In genomic region chr1:94481473-94481933, GRCh38 we compare ENCODE assay signal across 7 cellular contexts.
DNase-seq lines count a peak whose midpoint lies in the region; ATAC-seq and TF ChIP-seq lines count a peak whose summit lies in the region.

No MANE protein-coding gene starts in this region.

- H3K27me3 ChIP-seq in GM23338 (ENCODE audit: insufficient read depth) (no peaks in the 10 kb centered on the region), Karpas-422 (ENCODE audit: low read length) (no peaks in the 10 kb centered on the region)

- H3K4me1 ChIP-seq in GM23338 (ENCODE audit: insufficient read depth) (no peaks in the 10 kb centered on the region), Karpas-422 (ENCODE audit: low read length) (no peaks in the 10 kb centered on the region)

- peak; percentile 31 for DNase-seq in GM12864 (ENCODE audit: low read depth)
- DNase-seq in GM23338 (ENCODE audit: low spot score) = peak; percentile 88
- peak; percentile 87 for DNase-seq in Karpas-422
- DNase-seq in RKO (ENCODE audit: low spot score) = peak; percentile 78
- DNase-seq in activated naive CD8-positive, alpha-beta T cell treated with anti-CD3 and anti-CD28 coated beads, Interleukin-2, amount 50 U/mL, for 24 hours = peak; percentile 7
- DNase-seq in left cardiac atrium = no peak
- DNase-seq in putamen (ENCODE audit: low spot score) = peak; percentile 55

- no peak overlapping the region for H3K27ac ChIP-seq in GM23338 (ENCODE audit: low read depth)
- no peak overlapping the region for H3K27ac ChIP-seq in Karpas-422 (ENCODE audit: low read length)

- no peaks in the 10 kb centered on the region for H3K9me2 ChIP-seq in GM23338 (ENCODE audit: insufficient read depth)
- H3K9me2 ChIP-seq in Karpas-422 (replicated peaks; ENCODE audit: insufficient read depth, low read length) = no peaks in the 10 kb centered on the region

- peak; percentile 98 for ATAC-seq in GM23338
- peak; percentile 83 for ATAC-seq in activated naive CD8-positive, alpha-beta T cell treated with anti-CD3 and anti-CD28 coated beads, Interleukin-2, amount 50 U/mL, for 24 hours
- peak; percentile 90 to 94 for ATAC-seq in left cardiac atrium

- H3K4me2 ChIP-seq in GM23338 (no peak overlapping the region), Karpas-422 (ENCODE audit: low read depth, low read length, poor library complexity, severe bottlenecking) (no peak overlapping the region)

- TF ChIP-seq CTCF in GM12864 (IDR thresholded peaks at IDR 0.05; ENCODE audit: low read depth, low read length, missing control alignments) (peak; percentile 88), GM23338 (conservative IDR thresholded peaks at IDR 0.05; ENCODE audit: low read depth in 2 of 2) (peak; percentile 83 to 90)

- no peaks in the 10 kb centered on the region for H3K27me3 Mint-ChIP-seq in GM23338 (ENCODE audit: insufficient read depth, low read depth, poor library complexity)
- no peaks in the 10 kb centered on the region for H3K27me3 Mint-ChIP-seq in activated naive CD8-positive, alpha-beta T cell treated with anti-CD3 and anti-CD28 coated beads, Interleukin-2, amount 50 U/mL, for 24 hours

- no peak overlapping the region for H3K4me3 Mint-ChIP-seq in GM23338
- no peak overlapping the region for H3K4me3 Mint-ChIP-seq in activated naive CD8-positive, alpha-beta T cell treated with anti-CD3 and anti-CD28 coated beads, Interleukin-2, amount 50 U/mL, for 24 hours

- H3K9me3 ChIP-seq in Karpas-422 (ENCODE audit: low read length) = no peaks in the 10 kb centered on the region

- peaks cover 3% of the 10 kb centered on the region; the same call in 2 of the 3 replicates for H3K4me1 Mint-ChIP-seq in GM23338
- H3K4me1 Mint-ChIP-seq in activated naive CD8-positive, alpha-beta T cell treated with anti-CD3 and anti-CD28 coated beads, Interleukin-2, amount 50 U/mL, for 24 hours = no peaks in the 10 kb centered on the region

- H3K36me3 ChIP-seq in GM23338 (ENCODE audit: insufficient read depth) (no peaks in the 10 kb centered on the region), Karpas-422 (ENCODE audit: insufficient read depth, low read length) (no peaks in the 10 kb centered on the region)

- no peak overlapping the region for H2AFZ ChIP-seq in GM23338
- H2AFZ ChIP-seq in Karpas-422 (ENCODE audit: low read length) = no peak overlapping the region

- no peak overlapping the region for H3K27ac Mint-ChIP-seq in GM23338
- H3K27ac Mint-ChIP-seq in activated naive CD8-positive, alpha-beta T cell treated with anti-CD3 and anti-CD28 coated beads, Interleukin-2, amount 50 U/mL, for 24 hours = no peak overlapping the region

- H4K20me1 ChIP-seq in GM23338 (replicated peaks; ENCODE audit: insufficient read depth) (no peaks in the 10 kb centered on the region), Karpas-422 (ENCODE audit: insufficient read depth, low read depth, low read length) (no peaks in the 10 kb centered on the region)

- H3K4me3 ChIP-seq in GM12864 (ENCODE audit: low read depth, low read length) = no peak overlapping the region
- H3K4me3 ChIP-seq in GM23338 = no peak overlapping the region
- H3K4me3 ChIP-seq in Karpas-422 (ENCODE audit: low read length) = no peak overlapping the region

- H3F3A ChIP-seq in GM23338 (replicated peaks; ENCODE audit: low read depth) = no peaks in the 10 kb centered on the region

- no peaks in the 10 kb centered on the region for H3K9me3 Mint-ChIP-seq in GM23338
- H3K9me3 Mint-ChIP-seq in activated naive CD8-positive, alpha-beta T cell treated with anti-CD3 and anti-CD28 coated beads, Interleukin-2, amount 50 U/mL, for 24 hours = no peaks in the 10 kb centered on the region

- H3K36me3 Mint-ChIP-seq in GM23338 (ENCODE audit: low read depth) = peaks cover 9% of the 10 kb centered on the region; the same call in 2 of the 3 replicates
- peaks cover 29% of the 10 kb centered on the region for H3K36me3 Mint-ChIP-seq in activated naive CD8-positive, alpha-beta T cell treated with anti-CD3 and anti-CD28 coated beads, Interleukin-2, amount 50 U/mL, for 24 hours (ENCODE audit: low read depth)

- intact Hi-C loops in left cardiac atrium (cut with DNase I) = no loop called here

- H3K79me2 ChIP-seq in GM23338 (replicated peaks; ENCODE audit: insufficient read depth) (no peaks in the 10 kb centered on the region), Karpas-422 (ENCODE audit: low read length) (no peaks in the 10 kb centered on the region)

- H3K9ac ChIP-seq in Karpas-422 (ENCODE audit: low read length) = no peak overlapping the region

TF ChIP-seq in GM23338, 12 proteins besides CTCF, POLR2A, EP300 and RAD21 (continues in another document):
- TF ChIP-seq EZH2 (IDR thresholded peaks at IDR 0.05; ENCODE audit: low read depth, unreplicated experiment) (no peak), ZNF331 (CRISPR knock-in tag; IDR thresholded peaks at IDR 0.05; ENCODE audit: low read depth) (no peak), ZNF462 (CRISPR knock-in tag; IDR thresholded peaks at IDR 0.05) (no peak), EZH2phosphoT487 (IDR thresholded peaks at IDR 0.05; ENCODE audit: unreplicated experiment) (no peak), POLR2AphosphoS5 (IDR thresholded peaks at IDR 0.05; ENCODE audit: low read depth) (no peak), ZNF114 (CRISPR knock-in tag; IDR thresholded peaks at IDR 0.05) (no peak), CREB1 (CRISPR knock-in tag; IDR thresholded peaks at IDR 0.05; ENCODE audit: low read depth) (no peak), STAT1 (IDR thresholded peaks at IDR 0.05; ENCODE audit: unreplicated experiment) (no peak), NANOG (IDR thresholded peaks at IDR 0.05; ENCODE audit: borderline replicate concordance) (no peak)
- TF ChIP-seq, protein P1, sequence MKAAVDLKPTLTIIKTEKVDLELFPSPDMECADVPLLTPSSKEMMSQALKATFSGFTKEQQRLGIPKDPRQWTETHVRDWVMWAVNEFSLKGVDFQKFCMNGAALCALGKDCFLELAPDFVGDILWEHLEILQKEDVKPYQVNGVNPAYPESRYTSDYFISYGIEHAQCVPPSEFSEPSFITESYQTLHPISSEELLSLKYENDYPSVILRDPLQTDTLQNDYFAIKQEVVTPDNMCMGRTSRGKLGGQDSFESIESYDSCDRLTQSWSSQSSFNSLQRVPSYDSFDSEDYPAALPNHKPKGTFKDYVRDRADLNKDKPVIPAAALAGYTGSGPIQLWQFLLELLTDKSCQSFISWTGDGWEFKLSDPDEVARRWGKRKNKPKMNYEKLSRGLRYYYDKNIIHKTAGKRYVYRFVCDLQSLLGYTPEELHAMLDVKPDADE (IDR thresholded peaks at IDR 0.05) = no peak
